1 cellular context compared by ENCODE assay signal in genomic region chr5:695475-695874, GRCh38. TPM values are rescaled to one million over a fixed set of nuclear protein-coding genes. Genes with fewer than 3 reads are reported as not detected.
"Had no signal": no experiment of that assay in that cellular context is flagged by ENCODE, and none has a peak within 500 bp of the region (broad histone marks: within the 10 kb centered on the region; RNA-seq: fewer than 3 reads in every experiment).

No MANE protein-coding gene starts in this region.

RNA-seq across cellular contexts. Expression of gene TPPP, which starts 2.3 kb away (rescaled TPM):
- total RNA-seq: activated CD4-positive, alpha-beta T cell treated with anti-CD3 and anti-CD28 coated beads, Interleukin-2, amount 10 ng/mL, durations not matched to agents 24 days and 14 days had no signal
